ENCODE assay signal across 19 cellular contexts in genomic region chr20:40641212-40641611, GRCh38. TPM values are rescaled to one million over a fixed set of nuclear protein-coding genes. Genes with fewer than 3 reads are reported as not detected.
DNase-seq lines count a peak whose midpoint lies in the region; ATAC-seq, FAIRE-seq and TF ChIP-seq lines count a peak whose summit lies in the region.
"Had no signal": no experiment of that assay in that cellular context is flagged by ENCODE, and none has a peak within 500 bp of the region (broad histone marks: within the 10 kb centered on the region; RNA-seq: fewer than 3 reads in every experiment).

No MANE protein-coding gene starts in this region.

- no peaks in the 10 kb centered on the region for H3K9me3 ChIP-seq in left ventricle myocardium inferior (replicated peaks)
- no peaks in the 10 kb centered on the region for H3K9me3 ChIP-seq in astrocyte (ENCODE audit: insufficient read depth, low read depth, low read length)
- no peaks in the 10 kb centered on the region for H3K9me3 ChIP-seq in naive thymus-derived CD4-positive, alpha-beta T cell (ENCODE audit: control insufficient read depth in 2 of 3, low read length in 3 of 3)
- no peaks in the 10 kb centered on the region for H3K9me3 ChIP-seq in upper lobe of right lung
- H3K9me3 ChIP-seq: BE2C, Caco-2 had no signal

- no peak for DNase-seq in Right ventricle myocardium superior
- DNase-seq in left ventricle myocardium inferior: no peak
- no peak for DNase-seq in astrocyte (ENCODE audit: low read depth)
- no peak for DNase-seq in naive thymus-derived CD4-positive, alpha-beta T cell
- no peak for DNase-seq in upper lobe of right lung
- DNase-seq in Ammon's horn (ENCODE audit: low spot score): no peak
- no peak for DNase-seq in stimulated activated CD4-positive, alpha-beta T cell treated with anti-CD3 and anti-CD28 coated beads, Interleukin-4, amount 100 ng/mL, for 4 hours
- DNase-seq in natural killer cell treated with Interleukin-12 subunit alpha and Interleukin-12 subunit beta and Interleukin-15 and Interleukin-18, amount 100 ng/mL, for 72 hours (ENCODE audit: low spot score): no peak
- DNase-seq: 8988T; ACHN; BE2C; CD8-positive, alpha-beta memory T cell; DND-41; GF-D8; GOT3; H9 had no signal

- peak; percentile 25 for ATAC-seq in Right ventricle myocardium superior (ENCODE audit: poor library complexity)
- ATAC-seq in naive thymus-derived CD4-positive, alpha-beta T cell: peak; percentile 61
- ATAC-seq in upper lobe of right lung: peak; percentile 58
- ATAC-seq in natural killer cell treated with Interleukin-12 subunit alpha and Interleukin-12 subunit beta and Interleukin-15 and Interleukin-18, amount 100 ng/mL, for 72 hours: no peak

- no peak overlapping the region for H3K4me3 ChIP-seq in left ventricle myocardium inferior
- no peak overlapping the region for H3K4me3 ChIP-seq in astrocyte (ENCODE audit: insufficient read depth, low read depth, low read length)
- H3K4me3 ChIP-seq in naive thymus-derived CD4-positive, alpha-beta T cell (ENCODE audit: low read length): no peak overlapping the region
- no peak overlapping the region for H3K4me3 ChIP-seq in upper lobe of right lung

- no peak for FAIRE-seq in astrocyte (lab: Jason Lieb, UNC)
- FAIRE-seq: GM19239 had no signal

- CTCF ChIA-PET in naive thymus-derived CD4-positive, alpha-beta T cell (lab: Charles Lee): no interaction called here

- peaks cover 3% of the 10 kb centered on the region for H3K4me1 Mint-ChIP-seq in astrocyte (ENCODE audit: low read depth, unreplicated experiment)
- no peaks in the 10 kb centered on the region for H3K4me1 Mint-ChIP-seq in naive thymus-derived CD4-positive, alpha-beta T cell
- H3K4me1 Mint-ChIP-seq in natural killer cell treated with Interleukin-12 subunit alpha and Interleukin-12 subunit beta and Interleukin-15 and Interleukin-18, amount 100 ng/mL, for 72 hours (ENCODE audit: low read depth in 2 of 2): no peaks in the 10 kb centered on the region
- H3K4me1 Mint-ChIP-seq: CD8-positive, alpha-beta memory T cell had no signal

- peaks cover 36% of the 10 kb centered on the region for H3K27me3 Mint-ChIP-seq in astrocyte (ENCODE audit: low read depth, unreplicated experiment)
- peaks cover 0 to 23% (median 9%) of the 10 kb centered on the region in 5 donors for H3K27me3 Mint-ChIP-seq in naive thymus-derived CD4-positive, alpha-beta T cell
- H3K27me3 Mint-ChIP-seq in natural killer cell treated with Interleukin-12 subunit alpha and Interleukin-12 subunit beta and Interleukin-15 and Interleukin-18, amount 100 ng/mL, for 72 hours: peaks cover 15 to 36% of the 10 kb centered on the region in 2 donors

- H4K20me1 ChIP-seq in astrocyte (ENCODE audit: insufficient read depth, low read length): no peaks in the 10 kb centered on the region

- peaks cover 7% of the 10 kb centered on the region for H3K9me3 Mint-ChIP-seq in astrocyte (ENCODE audit: unreplicated experiment)
- H3K9me3 Mint-ChIP-seq in naive thymus-derived CD4-positive, alpha-beta T cell: peaks cover 0 to 4% (median 0%) of the 10 kb centered on the region in 11 donors
- no peaks in the 10 kb centered on the region for H3K9me3 Mint-ChIP-seq in natural killer cell treated with Interleukin-12 subunit alpha and Interleukin-12 subunit beta and Interleukin-15 and Interleukin-18, amount 100 ng/mL, for 72 hours
- H3K9me3 Mint-ChIP-seq: CD8-positive, alpha-beta memory T cell; H9 had no signal

- POLR2A ChIA-PET in naive thymus-derived CD4-positive, alpha-beta T cell (lab: Charles Lee): no interaction called here

- H3K27ac ChIP-seq in left ventricle myocardium inferior (replicated peaks) (no peak overlapping the region), astrocyte (ENCODE audit: low read depth, low read length) (no peak overlapping the region), upper lobe of right lung (no peak overlapping the region)
- no peak overlapping the region for H3K27ac ChIP-seq in naive thymus-derived CD4-positive, alpha-beta T cell (ENCODE audit: low read depth, low read length)
- H3K27ac ChIP-seq: C4-2B had no signal

- H3K9ac ChIP-seq in astrocyte (ENCODE audit: low read length): no peak overlapping the region

- intact Hi-C loops in Right ventricle myocardium superior (cut with DNase I) (no loop called here), left ventricle myocardium inferior (cut with micrococcal nuclease) (no loop called here), upper lobe of right lung (cut with DNase I) (no loop called here)
- intact Hi-C loops in naive thymus-derived CD4-positive, alpha-beta T cell (cut with micrococcal nuclease): no loop called here

- no peak for TF ChIP-seq CTCF in left ventricle myocardium inferior (IDR thresholded peaks at IDR 0.05; ENCODE audit: borderline replicate concordance)
- TF ChIP-seq CTCF in astrocyte (IDR thresholded peaks at IDR 0.05; ENCODE audit: insufficient read depth, low read depth, low read length): no peak
- TF ChIP-seq CTCF in upper lobe of right lung (IDR thresholded peaks at IDR 0.05): no peak

- H3K27me3 ChIP-seq in left ventricle myocardium inferior (ENCODE audit: low read depth) (peaks cover 13% of the 10 kb centered on the region), astrocyte (ENCODE audit: insufficient read depth, low read length) (peaks cover 3% of the 10 kb centered on the region), upper lobe of right lung (no peaks in the 10 kb centered on the region)
- no peaks in the 10 kb centered on the region for H3K27me3 ChIP-seq in naive thymus-derived CD4-positive, alpha-beta T cell (ENCODE audit: control insufficient read depth in 2 of 2, insufficient read depth in 2 of 2, low read length in 2 of 2)
- H3K27me3 ChIP-seq: BE2C had no signal

- no peaks in the 10 kb centered on the region for H3K36me3 Mint-ChIP-seq in astrocyte (ENCODE audit: low read depth, unreplicated experiment)
- no peaks in the 10 kb centered on the region for H3K36me3 Mint-ChIP-seq in naive thymus-derived CD4-positive, alpha-beta T cell
- no peaks in the 10 kb centered on the region for H3K36me3 Mint-ChIP-seq in natural killer cell treated with Interleukin-12 subunit alpha and Interleukin-12 subunit beta and Interleukin-15 and Interleukin-18, amount 100 ng/mL, for 72 hours
- H3K36me3 Mint-ChIP-seq: CD8-positive, alpha-beta memory T cell had no signal

- no peaks in the 10 kb centered on the region for H3K36me3 ChIP-seq in left ventricle myocardium inferior
- no peaks in the 10 kb centered on the region for H3K36me3 ChIP-seq in astrocyte (ENCODE audit: insufficient read depth, low read length)
- no peaks in the 10 kb centered on the region for H3K36me3 ChIP-seq in naive thymus-derived CD4-positive, alpha-beta T cell (ENCODE audit: control insufficient read depth in 2 of 3, insufficient read depth in 3 of 3, low read length in 3 of 3)
- no peaks in the 10 kb centered on the region for H3K36me3 ChIP-seq in upper lobe of right lung
- H3K36me3 ChIP-seq: BE2C had no signal

- H3K4me1 ChIP-seq in left ventricle myocardium inferior (peaks cover 2% of the 10 kb centered on the region), astrocyte (ENCODE audit: insufficient read depth, low read length) (no peaks in the 10 kb centered on the region), upper lobe of right lung (peaks cover 5% of the 10 kb centered on the region)
- no peaks in the 10 kb centered on the region for H3K4me1 ChIP-seq in naive thymus-derived CD4-positive, alpha-beta T cell (ENCODE audit: control insufficient read depth in 2 of 2, insufficient read depth in 2 of 2, low read length in 2 of 2)
- H3K4me1 ChIP-seq: BE2C, Caco-2 had no signal

- H3K4me2 ChIP-seq in astrocyte (ENCODE audit: low read length): no peak overlapping the region

- H3K4me3 Mint-ChIP-seq in astrocyte (ENCODE audit: unreplicated experiment): peak overlapping the region; percentile 21
- H3K4me3 Mint-ChIP-seq in naive thymus-derived CD4-positive, alpha-beta T cell: no peak overlapping the region
- no peak overlapping the region for H3K4me3 Mint-ChIP-seq in natural killer cell treated with Interleukin-12 subunit alpha and Interleukin-12 subunit beta and Interleukin-15 and Interleukin-18, amount 100 ng/mL, for 72 hours
- H3K4me3 Mint-ChIP-seq: CD8-positive, alpha-beta memory T cell; H9 had no signal

- H3K27ac Mint-ChIP-seq in astrocyte (ENCODE audit: unreplicated experiment): no peak overlapping the region
- H3K27ac Mint-ChIP-seq in naive thymus-derived CD4-positive, alpha-beta T cell: no peak overlapping the region
- H3K27ac Mint-ChIP-seq in natural killer cell treated with Interleukin-12 subunit alpha and Interleukin-12 subunit beta and Interleukin-15 and Interleukin-18, amount 100 ng/mL, for 72 hours: no peak overlapping the region
- H3K27ac Mint-ChIP-seq: CD8-positive, alpha-beta memory T cell had no signal

- H2AFZ ChIP-seq in astrocyte (ENCODE audit: low read depth, low read length): no peak overlapping the region

- H3K79me2 ChIP-seq in astrocyte (ENCODE audit: insufficient read depth, low read length): no peaks in the 10 kb centered on the region

RNA-seq across cellular contexts. Expression of gene MAFB, which starts 47.8 kb away (rescaled TPM):
- total RNA-seq in Right ventricle myocardium superior: 14.7 TPM
- total RNA-seq in left ventricle myocardium inferior: 10.2 TPM
- total RNA-seq in astrocyte: 2.9 TPM in 2 replicates
- 100 to 1,000 TPM in 1 of 5 experiments, 10 to 100 TPM in 1, 1 to 10 TPM in 2, under 1 TPM in 1; 0.12 to 139 (median 4.4) TPM for total RNA-seq in naive thymus-derived CD4-positive, alpha-beta T cell
- polyA plus RNA-seq in naive thymus-derived CD4-positive, alpha-beta T cell: not detected
- total RNA-seq in upper lobe of right lung: 37.3 TPM
- total RNA-seq in natural killer cell treated with Interleukin-12 subunit alpha and Interleukin-12 subunit beta and Interleukin-15 and Interleukin-18, amount 100 ng/mL, for 72 hours: 1 to 10 TPM in 1 of 2 donors, under 1 TPM in 1; 0.64 to 1.6 TPM
- polyA plus RNA-seq: CD8-positive, alpha-beta memory T cell had no signal

Comparison
In these comparisons a context has a peak if more than half of its experiments do, and no peak if none do; other contexts are left out.
1. ATAC-seq: peak in Right ventricle myocardium superior (single experiment), naive thymus-derived CD4-positive, alpha-beta T cell (single experiment) and upper lobe of right lung (single experiment); none in natural killer cell treated with Interleukin-12 subunit alpha and Interleukin-12 subunit beta and Interleukin-15 and Interleukin-18, amount 100 ng/mL, for 72 hours (0 of 2).